Comparison of ENCODE assay signal across 15 cellular contexts in genomic region chr18:63824220-63824525, GRCh38. TPM values are rescaled to one million over a fixed set of nuclear protein-coding genes. Genes with fewer than 3 reads are reported as not detected.
"Had no signal": no experiment of that assay in that cellular context is flagged by ENCODE, and none has a peak within 500 bp of the region (broad histone marks: within the 10 kb centered on the region; RNA-seq: fewer than 3 reads in every experiment).

No MANE protein-coding gene starts in this region.

- H3K27ac Mint-ChIP-seq: nephron progenitor cell had no signal

- H3K27me3 ChIP-seq: colonic mucosa, esophagus squamous epithelium, gastroesophageal sphincter had no signal

- H3K9me3 ChIP-seq: colonic mucosa, esophagus squamous epithelium, gastroesophageal sphincter had no signal

- H3K27ac ChIP-seq: colonic mucosa, esophagus squamous epithelium, gastroesophageal sphincter had no signal

- H3K4me1 ChIP-seq: colonic mucosa, esophagus squamous epithelium, gastroesophageal sphincter had no signal

- H3K36me3 ChIP-seq: colonic mucosa, esophagus squamous epithelium, gastroesophageal sphincter had no signal

- H3K4me3 ChIP-seq: colonic mucosa, esophagus squamous epithelium, gastroesophageal sphincter, lung had no signal

- DNase-seq: esophagus squamous epithelium; foreskin fibroblast; kidney; stimulated activated naive CD4-positive, alpha-beta T cell treated with Interleukin-2 at 50 U/mL for 16 hours had no signal

- H3K9me3 Mint-ChIP-seq: nephron progenitor cell had no signal

- H3K4me3 Mint-ChIP-seq: nephron progenitor cell had no signal

- H3K4me1 Mint-ChIP-seq: nephron progenitor cell had no signal

- ATAC-seq: gastroesophageal sphincter, left cardiac atrium, left ventricle myocardium superior, sciatic nerve had no signal

RNA-seq across cellular contexts. Expression of gene SERPINB7, which starts 49.0 kb away (rescaled TPM):
- total RNA-seq: colonic mucosa, dermis blood vessel endothelial cell, gastroesophageal sphincter, left cardiac atrium, left ventricle myocardium superior, pulmonary artery endothelial cell, skeletal muscle tissue, urinary bladder had no signal
- polyA plus RNA-seq: urinary bladder had no signal
